10 cellular contexts compared by ENCODE assay signal in the genomic region with DNA sequence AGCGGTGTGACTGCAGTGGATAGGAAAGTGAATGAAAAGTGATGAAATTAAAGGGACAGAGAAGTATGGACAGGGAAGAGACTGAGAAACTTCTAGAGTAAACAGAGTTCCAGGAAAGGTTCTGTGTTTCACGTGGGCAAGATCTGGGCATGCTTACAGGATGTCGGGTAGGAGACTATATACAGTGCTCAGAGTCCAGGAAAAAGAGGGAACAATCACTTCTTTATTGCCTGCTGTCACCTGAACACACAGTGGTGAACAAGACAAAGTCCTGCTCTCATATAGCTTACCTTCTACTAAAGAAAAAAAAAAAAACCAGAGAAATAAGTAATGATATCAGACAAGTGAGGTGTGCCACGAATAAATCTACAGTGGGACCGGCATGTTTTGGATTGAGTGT. TPM values are rescaled to one million over a fixed set of nuclear protein-coding genes. Genes with fewer than 3 reads are reported as not detected.
DNase-seq lines count a peak whose midpoint lies in the region; ATAC-seq, FAIRE-seq and TF ChIP-seq lines count a peak whose summit lies in the region.
"Had no signal": no experiment of that assay in that cellular context is flagged by ENCODE, and none has a peak within 500 bp of the region (broad histone marks: within the 10 kb centered on the region; RNA-seq: fewer than 3 reads in every experiment).

No MANE protein-coding gene starts in this region.

- no peaks in the 10 kb centered on the region for H3K9me3 Mint-ChIP-seq in Calu3 (ENCODE audit: low read depth, unreplicated experiment)
- H3K9me3 Mint-ChIP-seq in WTC11 = no peaks in the 10 kb centered on the region

- H3K4me3 Mint-ChIP-seq in Calu3 (ENCODE audit: low read depth, unreplicated experiment) (peak overlapping the region; percentile 78), WTC11 (peak overlapping the region; percentile 92)

- peak overlapping the region; percentile 99; the same call in 1 of the 2 replicates for H3K9ac ChIP-seq in iPS-20b (ENCODE audit: low read depth, low read length)

- H3K27me3 Mint-ChIP-seq in Calu3 (ENCODE audit: unreplicated experiment) = peaks cover 2% of the 10 kb centered on the region
- no peaks in the 10 kb centered on the region for H3K27me3 Mint-ChIP-seq in WTC11 (ENCODE audit: low read depth)

- peak overlapping the region; percentile 31 for H3K27ac Mint-ChIP-seq in Calu3 (ENCODE audit: unreplicated experiment)
- H3K27ac Mint-ChIP-seq in WTC11 = peak overlapping the region; percentile 76

- no peak for TF ChIP-seq POLR2A in A549 (IDR thresholded peaks at IDR 0.05; ENCODE audit: low read length)

- H3K4me1 Mint-ChIP-seq in Calu3 (ENCODE audit: low read depth, unreplicated experiment) = peaks cover 45% of the 10 kb centered on the region
- H3K4me1 Mint-ChIP-seq in WTC11 = peaks cover 34% of the 10 kb centered on the region

- intact Hi-C loops in Calu3 (cut with micrococcal nuclease; ENCODE audit: unreplicated experiment) = no loop called here

- no peaks in the 10 kb centered on the region for H3K27me3 ChIP-seq in iPS-20b (ENCODE audit: insufficient read depth, low read length)
- no peaks in the 10 kb centered on the region for H3K27me3 ChIP-seq in effector memory CD4-positive, alpha-beta T cell (replicated peaks; ENCODE audit: control insufficient read depth, insufficient read depth, low read length, poor library complexity, severe bottlenecking)

- POLR2A ChIA-PET in A549 (lab: Yijun Ruan, JAX) (no interaction called here), WTC11 (lab: Charles Lee) (no interaction called here)

- TF ChIP-seq EP300 in A549 (IDR thresholded peaks at IDR 0.05) = no peak

- H3K9me3 ChIP-seq in A549 = no peaks in the 10 kb centered on the region
- no peaks in the 10 kb centered on the region for H3K9me3 ChIP-seq in iPS-20b (ENCODE audit: insufficient read depth, low read depth, low read length)
- no peaks in the 10 kb centered on the region for H3K9me3 ChIP-seq in effector memory CD4-positive, alpha-beta T cell (ENCODE audit: control insufficient read depth, low read length)

- H3K4me3 ChIP-seq in A549 (no peak overlapping the region), iPS-20b (ENCODE audit: low read length) (peak overlapping the region; percentile 97; the same call in 1 of the 2 replicates)
- H3K4me3 ChIP-seq in effector memory CD4-positive, alpha-beta T cell (ENCODE audit: insufficient read depth, low read depth, low read length, poor library complexity, severe bottlenecking) = no peak overlapping the region

- TF ChIP-seq CTCF in A549 (IDR thresholded peaks at IDR 0.05) (no peak), Calu3 (IDR thresholded peaks at IDR 0.05; ENCODE audit: unreplicated experiment) (no peak), WTC11 (IDR thresholded peaks at IDR 0.05) (no peak)

- FAIRE-seq in A549 (lab: Jason Lieb, UNC) = no peak

- H3K36me3 Mint-ChIP-seq in Calu3 (ENCODE audit: insufficient read depth, unreplicated experiment) (peaks cover 53% of the 10 kb centered on the region), WTC11 (peaks cover 50% of the 10 kb centered on the region)

- H3K27ac ChIP-seq in A549 = no peak overlapping the region
- H3K27ac ChIP-seq in iPS-20b (ENCODE audit: low read length) = no peak overlapping the region
- no peak overlapping the region for H3K27ac ChIP-seq in effector memory CD4-positive, alpha-beta T cell (ENCODE audit: insufficient read depth, low read length, poor library complexity, severe bottlenecking)

- DNase-seq in A549 (ENCODE audit: low read depth in 1 of 2, low spot score in 1 of 2) = no peak
- DNase-seq in Calu3 = no peak
- no peak for DNase-seq in WTC11 (ENCODE audit: low spot score)
- DNase-seq in effector memory CD4-positive, alpha-beta T cell = no peak
- DNase-seq in NCI-H2196 (lab: John Stamatoyannopoulos, UW; ENCODE audit: unreplicated experiment) = no peak
- DNase-seq in NCI-H446 (lab: John Stamatoyannopoulos, UW) = no peak
- DNase-seq: posterior cingulate gyrus; stimulated activated CD4-positive, alpha-beta T cell treated with anti-CD3 and anti-CD28 coated beads, Interleukin-4, amount 100 ng/mL, for 4 hours had no signal

- no TSS peak for BruUV-seq in Calu3 (replicated peaks; lab: Mats Ljungman, UMichigan)

- H3K36me3 ChIP-seq in iPS-20b (ENCODE audit: insufficient read depth, low read depth, low read length) = peaks cover 57% of the 10 kb centered on the region
- peaks cover 13% of the 10 kb centered on the region for H3K36me3 ChIP-seq in effector memory CD4-positive, alpha-beta T cell (ENCODE audit: control insufficient read depth, insufficient read depth, low read length)

- H3K4me1 ChIP-seq in A549 (peaks cover 21% of the 10 kb centered on the region), iPS-20b (ENCODE audit: insufficient read depth, low read length) (peaks cover 4% of the 10 kb centered on the region; the same call in 1 of the 2 replicates)
- peaks cover 15% of the 10 kb centered on the region for H3K4me1 ChIP-seq in effector memory CD4-positive, alpha-beta T cell (ENCODE audit: control insufficient read depth, insufficient read depth, low read length, poor library complexity, severe bottlenecking)

- ATAC-seq in A549 (no peak), WTC11 (no peak), GM21619 (IDR thresholded peaks at IDR 0.05; ENCODE audit: unreplicated experiment) (no peak)

- CTCF ChIA-PET in A549 (lab: Yijun Ruan, JAX) = interaction anchor here (1.1 kb wide), 1 partner anchor 280 kb away, joined by 4 read pairs; no protein-coding TSS in a partner anchor
- CTCF ChIA-PET in Calu3 (lab: Charles Lee) = no interaction called here
- CTCF ChIA-PET in WTC11 (lab: Charles Lee) = no interaction called here

- WGBS in A549 (ENCODE audit: missing lambda C conversion rate) = 75% methylated on average over 5 of the region's 5 CpGs

- peak overlapping the region; percentile 80 for H3K4me2 ChIP-seq in A549

- TF ChIP-seq RAD21 in A549 (conservative IDR thresholded peaks at IDR 0.05 in 1 of 2, IDR thresholded peaks at IDR 0.05 in 1 of 2) = no peak

TF ChIP-seq in A549, 52 proteins besides CTCF, POLR2A, EP300 and RAD21:
- TF ChIP-seq HES2 (IDR thresholded peaks at IDR 0.05) (no peak), ZSCAN20 (CRISPR knock-in tag; IDR thresholded peaks at IDR 0.05) (no peak), MAZ (IDR thresholded peaks at IDR 0.05; ENCODE audit: borderline replicate concordance, low read depth, low read length) (no peak), BHLHE40 (IDR thresholded peaks at IDR 0.05; ENCODE audit: low read depth, low read length) (no peak), MAX (IDR thresholded peaks at IDR 0.05) (no peak)

TF ChIP-seq in WTC11, 78 proteins besides CTCF, POLR2A, EP300 and RAD21:
- no peak for TF ChIP-seq TP53 (CRISPR knock-in tag; IDR thresholded peaks at IDR 0.05)

RNA-seq across cellular contexts. Expression of gene LRPPRC, which starts 2.4 kb away (rescaled TPM):
- polyA plus RNA-seq in A549 (2011; rRNA removed) = 185 and 269 TPM in 2 replicates
- 35.9 and 37.1 TPM in 2 replicates for polyA plus RNA-seq in A549 (2012; cell fraction: cytosol; rRNA removed)
- polyA plus RNA-seq in A549 (2012; cell fraction: nucleus; rRNA removed) = 39.9 and 67.9 TPM in 2 replicates
- polyA plus RNA-seq in A549 (2017; fragmentation: RNase III; extraction: RNeasy Plus Mini Kit Qiagen cat#74134 plus additional on column Dnase treatment) = 80.8 to 95.9 TPM (median 84.6 TPM) in 3 replicates
- 138 and 144 TPM in 2 replicates for polyA minus RNA-seq in A549 (2011; rRNA and poly(A)+ RNA removed)
- 120 and 135 TPM in 2 replicates for total RNA-seq in Calu3 (2022)
- total RNA-seq in WTC11 (2021) = 220 to 253 TPM (median 228 TPM) in 3 replicates
